In genomic region chr17:65293584-65294183, GRCh38 we compare ENCODE assay signal across 14 cellular contexts.
A peak's percentile ranks its signal among the peaks of the same experiment; 100 is the strongest.
DNase-seq lines count a peak whose midpoint lies in the region; ATAC-seq and TF ChIP-seq lines count a peak whose summit lies in the region.
"Had no signal": no experiment of that assay in that cellular context is flagged by ENCODE, and none has a peak within 500 bp of the region (broad histone marks: within the 10 kb centered on the region; RNA-seq: fewer than 3 reads in every experiment).

No MANE protein-coding gene starts in this region.

- H3K27ac ChIP-seq in OCI-LY3 (ENCODE audit: low read length) (no peak overlapping the region), colonic mucosa (peak overlapping the region; percentile 72), skeletal muscle tissue (ENCODE audit: low read depth, low read length) (no peak overlapping the region)
- H3K27ac ChIP-seq: BLaER1, left ventricle myocardium inferior had no signal

- no peaks in the 10 kb centered on the region for H3K36me3 Mint-ChIP-seq in osteocyte (ENCODE audit: unreplicated experiment)
- H3K36me3 Mint-ChIP-seq: activated CD8-positive, alpha-beta memory T cell treated with anti-CD3 and anti-CD28 coated beads, Interleukin-2, amount 10 ng/mL, durations not matched to agents 7 days and 5 days; activated naive CD8-positive, alpha-beta T cell treated with anti-CD3 and anti-CD28 coated beads, Interleukin-2, amount 10 ng/mL, durations not matched to agents 7 days and 5 days; natural killer cell treated with Interleukin-12 subunit alpha and Interleukin-12 subunit beta and Interleukin-15 and Interleukin-18, amount 100 ng/mL, for 72 hours had no signal

- H3K9me3 Mint-ChIP-seq in osteocyte (ENCODE audit: unreplicated experiment) = no peaks in the 10 kb centered on the region
- H3K9me3 Mint-ChIP-seq: activated naive CD8-positive, alpha-beta T cell treated with anti-CD3 and anti-CD28 coated beads, Interleukin-2, amount 10 ng/mL, durations not matched to agents 7 days and 5 days; dendritic cell treated with granulocyte-macrophage colony-stimulating factor and Interleukin-4, amounts not matched to agents 40 ng/mL and 50 ng/mL, for 4 days; natural killer cell treated with Interleukin-12 subunit alpha and Interleukin-12 subunit beta and Interleukin-15 and Interleukin-18, amount 100 ng/mL, for 72 hours had no signal

- ATAC-seq in GM21515 (IDR thresholded peaks at IDR 0.05; ENCODE audit: unreplicated experiment) = no peak
- ATAC-seq in GM18517 (IDR thresholded peaks at IDR 0.05; ENCODE audit: unreplicated experiment) = no peak

- H3K4me1 Mint-ChIP-seq in osteocyte (ENCODE audit: unreplicated experiment) = peaks cover 4% of the 10 kb centered on the region
- H3K4me1 Mint-ChIP-seq: activated CD8-positive, alpha-beta memory T cell treated with anti-CD3 and anti-CD28 coated beads, Interleukin-2, amount 10 ng/mL, durations not matched to agents 7 days and 5 days had no signal

- H3K4me2 ChIP-seq in OCI-LY3 (ENCODE audit: low read length) = no peak overlapping the region
- H3K4me2 ChIP-seq: BLaER1 had no signal

- no peaks in the 10 kb centered on the region for H3K9me3 ChIP-seq in OCI-LY3 (ENCODE audit: insufficient read depth, low read length)
- H3K9me3 ChIP-seq in colonic mucosa = no peaks in the 10 kb centered on the region
- no peaks in the 10 kb centered on the region for H3K9me3 ChIP-seq in skeletal muscle tissue (ENCODE audit: control insufficient read depth in 3 of 3, low read length in 3 of 3)
- H3K9me3 ChIP-seq: BLaER1, left ventricle myocardium inferior, upper lobe of left lung had no signal

- H3K9ac ChIP-seq in OCI-LY3 (ENCODE audit: low read length) (no peak overlapping the region), colonic mucosa (ENCODE audit: low read depth in 2 of 2, low read length in 2 of 2) (peak overlapping the region in 1 of 2 donors; percentile 68), skeletal muscle tissue (ENCODE audit: low read depth in 1 of 3, low read length in 3 of 3) (peak overlapping the region in 2 of 3 donors; percentile 38 to 62)
- H3K9ac ChIP-seq: BLaER1 had no signal

- H3K79me2 ChIP-seq in OCI-LY3 (ENCODE audit: low read length) = no peaks in the 10 kb centered on the region

- H3K27ac Mint-ChIP-seq in osteocyte (ENCODE audit: unreplicated experiment) = no peak overlapping the region
- H3K27ac Mint-ChIP-seq: activated CD8-positive, alpha-beta memory T cell treated with anti-CD3 and anti-CD28 coated beads, Interleukin-2, amount 10 ng/mL, durations not matched to agents 7 days and 5 days; activated naive CD8-positive, alpha-beta T cell treated with anti-CD3 and anti-CD28 coated beads, Interleukin-2, amount 10 ng/mL, durations not matched to agents 7 days and 5 days; dendritic cell treated with granulocyte-macrophage colony-stimulating factor and Interleukin-4, amounts not matched to agents 40 ng/mL and 50 ng/mL, for 4 days; natural killer cell treated with Interleukin-12 subunit alpha and Interleukin-12 subunit beta and Interleukin-15 and Interleukin-18, amount 100 ng/mL, for 72 hours had no signal

- H3K4me3 ChIP-seq in OCI-LY3 (ENCODE audit: low read length) = no peak overlapping the region
- no peak overlapping the region for H3K4me3 ChIP-seq in colonic mucosa
- H3K4me3 ChIP-seq in skeletal muscle tissue (ENCODE audit: low read length in 3 of 3) = no peak overlapping the region
- H3K4me3 ChIP-seq: BLaER1, left ventricle myocardium inferior, upper lobe of left lung had no signal

- H3K36me3 ChIP-seq in OCI-LY3 (replicated peaks; ENCODE audit: low read depth, low read length) (no peaks in the 10 kb centered on the region), colonic mucosa (no peaks in the 10 kb centered on the region), skeletal muscle tissue (ENCODE audit: control insufficient read depth in 3 of 3, insufficient read depth in 3 of 3, low read length in 3 of 3) (no peaks in the 10 kb centered on the region)
- H3K36me3 ChIP-seq: BLaER1, left ventricle myocardium inferior, upper lobe of left lung had no signal

- TF ChIP-seq CTCF in OCI-LY3 (IDR thresholded peaks at IDR 0.05; ENCODE audit: low read depth, low read length) (no peak), colonic mucosa (IDR thresholded peaks at IDR 0.05) (no peak), osteocyte (IDR thresholded peaks at IDR 0.05) (no peak)

- H3K4me1 ChIP-seq in OCI-LY3 (ENCODE audit: low read length) = no peaks in the 10 kb centered on the region
- peaks cover 9% of the 10 kb centered on the region for H3K4me1 ChIP-seq in colonic mucosa
- H3K4me1 ChIP-seq in skeletal muscle tissue (ENCODE audit: control insufficient read depth in 3 of 3, insufficient read depth in 3 of 3, low read length in 3 of 3) = peaks cover 0 to 4% (median 0%) of the 10 kb centered on the region in 3 donors
- H3K4me1 ChIP-seq: left ventricle myocardium inferior had no signal

- peak overlapping the region; percentile 29; the same call in 1 of the 2 replicates for H2AFZ ChIP-seq in OCI-LY3 (ENCODE audit: low read depth, low read length)

- no peaks in the 10 kb centered on the region for H4K20me1 ChIP-seq in OCI-LY3 (ENCODE audit: insufficient read depth, low read length)
- H4K20me1 ChIP-seq: BLaER1 had no signal

- intact Hi-C loops in colonic mucosa (cut with DNase I) = loop anchor here (5.0 kb wide), 1 partner anchor 79 kb away; no protein-coding TSS in a partner anchor

- no peaks in the 10 kb centered on the region for H3K27me3 Mint-ChIP-seq in osteocyte (ENCODE audit: unreplicated experiment)

- DNase-seq in colonic mucosa = peak; percentile 65
- peak; percentile 30 for DNase-seq in myocyte (ENCODE audit: low read depth)
- DNase-seq in osteocyte (ENCODE audit: extremely low spot score, unreplicated experiment) = no peak

- no peak overlapping the region for H3K4me3 Mint-ChIP-seq in osteocyte (ENCODE audit: unreplicated experiment)
- H3K4me3 Mint-ChIP-seq: activated CD8-positive, alpha-beta memory T cell treated with anti-CD3 and anti-CD28 coated beads, Interleukin-2, amount 10 ng/mL, durations not matched to agents 7 days and 5 days; activated naive CD8-positive, alpha-beta T cell treated with anti-CD3 and anti-CD28 coated beads, Interleukin-2, amount 10 ng/mL, durations not matched to agents 7 days and 5 days; dendritic cell treated with granulocyte-macrophage colony-stimulating factor and Interleukin-4, amounts not matched to agents 40 ng/mL and 50 ng/mL, for 4 days; natural killer cell treated with Interleukin-12 subunit alpha and Interleukin-12 subunit beta and Interleukin-15 and Interleukin-18, amount 100 ng/mL, for 72 hours had no signal

- H3K27me3 ChIP-seq in OCI-LY3 (ENCODE audit: low read depth, low read length) (peaks cover 5% of the 10 kb centered on the region; the same call in 1 of the 2 replicates), colonic mucosa (no peaks in the 10 kb centered on the region), skeletal muscle tissue (ENCODE audit: control insufficient read depth in 3 of 3, insufficient read depth in 3 of 3, low read length in 3 of 3) (peaks cover 0 to 4% (median 0%) of the 10 kb centered on the region in 3 donors)
- H3K27me3 ChIP-seq: BLaER1, upper lobe of left lung had no signal
